Comparison of ENCODE assay signal across 8 cellular contexts in the genomic region with DNA sequence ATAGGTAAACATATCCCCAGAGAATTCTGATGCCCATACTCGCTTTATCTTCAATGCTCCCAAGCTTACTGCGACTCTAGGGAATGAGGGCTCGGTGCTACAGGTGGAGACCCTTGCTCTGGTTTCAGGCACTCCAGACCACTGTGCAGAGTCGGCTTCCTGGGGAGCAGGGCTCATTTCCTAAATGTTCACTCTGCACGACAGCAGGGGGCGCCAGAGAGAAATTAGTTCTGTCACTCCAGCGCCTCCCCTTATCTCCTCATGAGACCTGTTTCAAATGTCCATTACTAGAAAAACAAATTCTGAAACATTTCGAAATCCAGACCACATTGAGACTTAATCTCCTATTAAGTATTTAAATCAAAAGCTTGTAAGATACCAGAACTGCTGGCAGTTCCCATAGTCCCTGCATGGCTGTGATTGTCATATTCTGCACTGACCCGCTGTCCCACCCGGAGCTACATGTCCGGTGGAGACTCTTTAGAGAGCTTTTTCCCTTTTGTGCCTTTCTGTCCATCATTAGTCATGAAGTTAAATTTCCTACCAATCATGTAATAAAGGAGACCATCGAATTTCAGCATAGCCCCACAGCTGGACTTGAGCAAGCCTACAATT. TPM values are rescaled to one million over a fixed set of nuclear protein-coding genes. Genes with fewer than 3 reads are reported as not detected.
A peak's percentile ranks its signal among the peaks of the same experiment; 100 is the strongest.
DNase-seq lines count a peak whose midpoint lies in the region; TF ChIP-seq lines count a peak whose summit lies in the region.

No MANE protein-coding gene starts in this region.

- no peak for TF ChIP-seq CTCF in HEK293 (tag by site-specific recombination; IDR thresholded peaks at IDR 0.05)

- DNase-seq in Caki2 (ENCODE audit: low read depth) (peak; percentile 22), NCI-H82 treated with DMSO at 0.1 percent for 48 hours (lab: John Stamatoyannopoulos, UW; ENCODE audit: unreplicated experiment) (peak; percentile 78), epidermal melanocyte (ENCODE audit: insufficient read length, low spot score) (peak; percentile 72), mucosa of gallbladder (ENCODE audit: low spot score) (peak; percentile 85), NCI-H510A treated with DMSO at 0.1 percent for 48 hours (lab: John Stamatoyannopoulos, UW) (no peak)
- peak; percentile 77 for DNase-seq in activated CD8-positive, alpha-beta memory T cell treated with anti-CD3 and anti-CD28 coated beads, Interleukin-2, amount 50 U/mL, for 1 hour (ENCODE audit: extremely low read depth)
- peak; percentile 54 to 79 for DNase-seq in stimulated activated CD8-positive, alpha-beta memory T cell treated with anti-CD3 and anti-CD28 coated beads, Interleukin-4, amount 100 ng/mL, for 4 hours (ENCODE audit: low read depth in 2 of 2, low spot score in 1 of 2)

- POLR2A ChIA-PET in HEK293 (lab: Yijun Ruan, JAX), result no interaction called here

- CTCF ChIA-PET in HEK293 (lab: Yijun Ruan, JAX), result interaction anchor here (0.5 to 3.0 kb wide), 35 partner anchors 9 to 1389 kb away, joined by 3 to 27 read pairs (median 3); no protein-coding TSS in a partner anchor

- H3K9me3 ChIP-seq in HEK293 (ENCODE audit: control insufficient read depth, insufficient read depth, low read depth, low read length), result no peaks in the 10 kb centered on the region

- in situ Hi-C loops in Caki2 (cut with HindIII; ENCODE audit: low pct_unique_long_range_greater_than_20kb, low sequenced_read_pairs), result no loop called here

- no peak overlapping the region for H3K27ac ChIP-seq in HEK293 (ENCODE audit: extremely low read depth, low read depth, low read length)

- H3K36me3 ChIP-seq in HEK293 (ENCODE audit: control insufficient read depth in 2 of 2, insufficient read depth in 1 of 2, low read length in 2 of 2), result no peaks in the 10 kb centered on the region

- H3K4me3 ChIP-seq in HEK293 (ENCODE audit: low read depth, low read length), result no peak overlapping the region

- no peaks in the 10 kb centered on the region for H3K4me1 ChIP-seq in HEK293 (ENCODE audit: control insufficient read depth, insufficient read depth, low read length)

TF ChIP-seq in HEK293, 187 proteins besides CTCF, POLR2A, EP300 and RAD21:
- TF ChIP-seq, protein P1, sequence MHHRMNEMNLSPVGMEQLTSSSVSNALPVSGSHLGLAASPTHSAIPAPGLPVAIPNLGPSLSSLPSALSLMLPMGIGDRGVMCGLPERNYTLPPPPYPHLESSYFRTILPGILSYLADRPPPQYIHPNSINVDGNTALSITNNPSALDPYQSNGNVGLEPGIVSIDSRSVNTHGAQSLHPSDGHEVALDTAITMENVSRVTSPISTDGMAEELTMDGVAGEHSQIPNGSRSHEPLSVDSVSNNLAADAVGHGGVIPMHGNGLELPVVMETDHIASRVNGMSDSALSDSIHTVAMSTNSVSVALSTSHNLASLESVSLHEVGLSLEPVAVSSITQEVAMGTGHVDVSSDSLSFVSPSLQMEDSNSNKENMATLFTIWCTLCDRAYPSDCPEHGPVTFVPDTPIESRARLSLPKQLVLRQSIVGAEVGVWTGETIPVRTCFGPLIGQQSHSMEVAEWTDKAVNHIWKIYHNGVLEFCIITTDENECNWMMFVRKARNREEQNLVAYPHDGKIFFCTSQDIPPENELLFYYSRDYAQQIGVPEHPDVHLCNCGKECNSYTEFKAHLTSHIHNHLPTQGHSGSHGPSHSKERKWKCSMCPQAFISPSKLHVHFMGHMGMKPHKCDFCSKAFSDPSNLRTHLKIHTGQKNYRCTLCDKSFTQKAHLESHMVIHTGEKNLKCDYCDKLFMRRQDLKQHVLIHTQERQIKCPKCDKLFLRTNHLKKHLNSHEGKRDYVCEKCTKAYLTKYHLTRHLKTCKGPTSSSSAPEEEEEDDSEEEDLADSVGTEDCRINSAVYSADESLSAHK (tag by site-specific recombination; IDR thresholded peaks at IDR 0.05), result no peak
- TF ChIP-seq ZNF654 (tag by site-specific recombination; IDR thresholded peaks at IDR 0.05; ENCODE audit: low read depth) (peak; percentile 43), ZNF362 (tag by site-specific recombination; IDR thresholded peaks at IDR 0.05) (no peak), ZBTB17 (tag by site-specific recombination; IDR thresholded peaks at IDR 0.05) (0 out of 2 replicates have a peak, but pooled peaks have one; percentile 27), GLIS1 (tag by site-specific recombination; IDR thresholded peaks at IDR 0.05) (no peak), ZFP41 (tag by site-specific recombination; IDR thresholded peaks at IDR 0.05; ENCODE audit: borderline replicate concordance) (no peak), ZNF600 (tag by site-specific recombination; IDR thresholded peaks at IDR 0.05) (0 out of 2 replicates have a peak, but pooled peaks have one; percentile 37)

RNA-seq across cellular contexts. Expression of gene EPSTI1, which starts 22.4 kb away (rescaled TPM):
- not detected in 2 replicates for total RNA-seq in Caki2 (2014; rRNA removed; shearing (Covaris generic); ENCODE audit: low replicate concordance)
- 9.0 TPM for total RNA-seq in mucosa of gallbladder

RNA-seq across cellular contexts. Expression of gene DNAJC15, which starts 53.7 kb away (rescaled TPM):
- total RNA-seq in Caki2 (2014; rRNA removed; shearing (Covaris generic); ENCODE audit: low replicate concordance), result 0.03 TPM in 1 of 2 replicates, not detected in the other
- 17.6 TPM for total RNA-seq in mucosa of gallbladder

Comparison
In these comparisons a context has a peak if more than half of its experiments do, and no peak if none do; other contexts are left out.
1. RNA of gene EPSTI1, which starts 22.4 kb away (total RNA-seq): 9.0 TPM in mucosa of gallbladder (single experiment); not detected in Caki2; every median in the first group is over 10 times any median in the second.
2. RNA of gene DNAJC15, which starts 53.7 kb away (total RNA-seq): 17.6 TPM in mucosa of gallbladder (single experiment); 0.03 TPM in Caki2; every median in the first group is over 10 times any median in the second.